19 cellular contexts compared by ENCODE assay signal in the genomic region with DNA sequence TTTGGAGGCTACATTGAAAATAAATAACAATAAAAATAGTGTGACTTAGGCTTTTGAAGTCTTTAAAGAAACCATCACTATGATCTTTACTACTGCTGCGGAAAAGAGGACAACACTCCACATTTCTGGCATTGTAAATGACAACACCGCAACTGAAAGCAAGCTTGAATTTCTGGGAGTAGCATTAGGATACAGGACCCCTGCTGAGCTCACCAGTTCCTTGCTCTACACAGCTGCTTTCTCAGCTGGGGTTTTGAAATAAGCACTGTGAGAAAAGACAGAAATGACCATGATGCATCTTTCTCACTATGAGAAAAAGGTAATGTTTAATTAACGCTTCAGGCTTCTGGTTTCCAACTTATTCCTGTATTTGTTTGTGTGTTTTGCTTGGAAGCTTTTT.
DNase-seq lines count a peak whose midpoint lies in the region; ATAC-seq and TF ChIP-seq lines count a peak whose summit lies in the region.
"Had no signal": no experiment of that assay in that cellular context is flagged by ENCODE, and none has a peak within 500 bp of the region (broad histone marks: within the 10 kb centered on the region; RNA-seq: fewer than 3 reads in every experiment).

No MANE protein-coding gene starts in this region.

- no peak overlapping the region for H2BK15ac ChIP-seq in mesenchymal stem cell (ENCODE audit: low read depth, poor library complexity, severe bottlenecking)

- no peak for TF ChIP-seq CTCF in A673 (conservative IDR thresholded peaks at IDR 0.05; ENCODE audit: low read depth, low read length)
- no peak for TF ChIP-seq CTCF in astrocyte of the spinal cord (IDR thresholded peaks at IDR 0.05; ENCODE audit: low read depth, low read length)

- no peak overlapping the region for H2AK5ac ChIP-seq in mesenchymal stem cell (ENCODE audit: low read length, severe bottlenecking)

- no peak overlapping the region for H3K4ac ChIP-seq in mesenchymal stem cell (ENCODE audit: low read depth in 1 of 2, low read length in 2 of 2)

- no peaks in the 10 kb centered on the region for H3K9me3 ChIP-seq in A673 (ENCODE audit: low read depth, low read length, poor library complexity, severe bottlenecking)
- no peaks in the 10 kb centered on the region for H3K9me3 ChIP-seq in mesenchymal stem cell (ENCODE audit: control insufficient read depth, low read length)
- H3K9me3 ChIP-seq: left ventricle myocardium inferior, upper lobe of left lung had no signal

- H2BK5ac ChIP-seq in mesenchymal stem cell (ENCODE audit: low read depth, low read length, poor library complexity, severe bottlenecking) = no peak overlapping the region

- H3K14ac ChIP-seq in mesenchymal stem cell (ENCODE audit: low read length in 2 of 2) = no peak overlapping the region

- no peak overlapping the region for H3K18ac ChIP-seq in mesenchymal stem cell (ENCODE audit: low read depth in 1 of 2, low read length in 2 of 2)

- POLR2A ChIA-PET in A673 (lab: Charles Lee; ENCODE audit: low non-redundant PET) = no interaction called here

- intact Hi-C loops in A673 (cut with micrococcal nuclease; ENCODE audit: unreplicated experiment) = no loop called here

- H4K91ac ChIP-seq in mesenchymal stem cell (ENCODE audit: low read length) = no peak overlapping the region

- in situ Hi-C loops in astrocyte of the spinal cord (cut with HindIII; ENCODE audit: low sequenced_read_pairs) = no loop called here

- DNase-seq in A673 (ENCODE audit: low spot score) = peak; percentile 55
- DNase-seq in NCI-H146 treated with DMSO at 0.1 percent for 48 hours (lab: John Stamatoyannopoulos, UW; ENCODE audit: unreplicated experiment) = peak; percentile 51
- peak; percentile 32 for DNase-seq in astrocyte of the spinal cord (ENCODE audit: low read depth, low spot score)
- no peak for DNase-seq in mesenchymal stem cell
- no peak for DNase-seq in NCI-H1930 (lab: John Stamatoyannopoulos, UW)
- no peak for DNase-seq in T-helper 9 cell
- DNase-seq in mesenteric fat pad (ENCODE audit: low spot score) = no peak
- DNase-seq: ACHN; activated CD4-positive, alpha-beta memory T cell treated with anti-CD3 and anti-CD28 coated beads, Interleukin-2, amount 10 ng/mL, durations not matched to agents 7 days and 5 days; activated T-cell treated with anti-CD3 and anti-CD28 coated beads, Interleukin-2, amount 50 U/mL, for 48 hours; CD4-positive, alpha-beta T cell; effector CD8-positive, alpha-beta T cell; GM23248; Kasumi-1; left ventricle myocardium inferior; NCI-H1694; upper lobe of left lung had no signal

- no peaks in the 10 kb centered on the region for H3K36me3 ChIP-seq in A673 (ENCODE audit: insufficient read depth, low read length, poor library complexity, severe bottlenecking)
- H3K36me3 ChIP-seq in mesenchymal stem cell (ENCODE audit: control insufficient read depth in 1 of 2, insufficient read depth in 2 of 2, low read depth in 1 of 2, low read length in 2 of 2) = no peaks in the 10 kb centered on the region
- H3K36me3 ChIP-seq: cardiac muscle cell, left ventricle myocardium inferior, upper lobe of left lung had no signal

- H3K27ac ChIP-seq in A673 (ENCODE audit: low read depth, low read length, poor library complexity, severe bottlenecking) (no peak overlapping the region), mesenchymal stem cell (ENCODE audit: low read length, poor library complexity, severe bottlenecking) (peak overlapping the region; percentile 49)
- H3K27ac ChIP-seq: cardiac muscle cell, GM23248, left ventricle myocardium inferior, upper lobe of left lung had no signal

- H3K27me3 ChIP-seq in A673 (replicated peaks; ENCODE audit: insufficient read depth, low read depth, low read length, poor library complexity) (no peaks in the 10 kb centered on the region), mesenchymal stem cell (ENCODE audit: control insufficient read depth in 1 of 2, insufficient read depth in 1 of 2, low read length in 2 of 2) (no peaks in the 10 kb centered on the region)
- H3K27me3 ChIP-seq: cardiac muscle cell, upper lobe of left lung had no signal

- peaks cover 49% of the 10 kb centered on the region for H3K4me1 ChIP-seq in A673 (ENCODE audit: insufficient read depth, low read length, poor library complexity, severe bottlenecking)
- no peaks in the 10 kb centered on the region for H3K4me1 ChIP-seq in mesenchymal stem cell (ENCODE audit: control insufficient read depth, insufficient read depth, low read depth, low read length)
- H3K4me1 ChIP-seq: left ventricle myocardium inferior, upper lobe of left lung had no signal

- H3K4me2 ChIP-seq in mesenchymal stem cell (ENCODE audit: low read length, poor library complexity, severe bottlenecking) = peak overlapping the region; percentile 9

- H3K23ac ChIP-seq in mesenchymal stem cell (ENCODE audit: low read length in 2 of 2) = no peak overlapping the region

- no peak for ATAC-seq in GM18511 (IDR thresholded peaks at IDR 0.05; ENCODE audit: unreplicated experiment)

- H2BK120ac ChIP-seq in mesenchymal stem cell (ENCODE audit: low read depth, low read length) = no peak overlapping the region

- H3K9ac ChIP-seq in mesenchymal stem cell (ENCODE audit: low read length) = no peak overlapping the region
- H3K9ac ChIP-seq: GM23248 had no signal

- H2BK12ac ChIP-seq in mesenchymal stem cell (ENCODE audit: low read length in 2 of 2) = no peak overlapping the region

- 73% methylated on average over 2 of the region's 3 CpGs for WGBS in mesenchymal stem cell

- no peaks in the 10 kb centered on the region for H3K79me1 ChIP-seq in mesenchymal stem cell (replicated peaks; ENCODE audit: low read length, poor library complexity, severe bottlenecking)

- no peak overlapping the region for H3K4me3 ChIP-seq in A673 (ENCODE audit: low read depth, low read length, poor library complexity, severe bottlenecking)
- H3K4me3 ChIP-seq in astrocyte of the spinal cord (ENCODE audit: low read depth, low read length) = no peak overlapping the region
- no peak overlapping the region for H3K4me3 ChIP-seq in mesenchymal stem cell (ENCODE audit: insufficient read depth in 1 of 2, low read depth in 1 of 2, low read length in 2 of 2)
- H3K4me3 ChIP-seq: cardiac muscle cell, GM23248, left ventricle myocardium inferior, upper lobe of left lung had no signal

- BruUV-seq in A673 (replicated peaks; lab: Mats Ljungman, UMichigan) = no TSS peak

- no peak overlapping the region for H4K8ac ChIP-seq in mesenchymal stem cell (ENCODE audit: low read length)

- H2AFZ ChIP-seq in mesenchymal stem cell (ENCODE audit: low read depth, low read length) = no peak overlapping the region
- H2AFZ ChIP-seq: GM23248 had no signal

- CTCF ChIA-PET in A673 (lab: Charles Lee) = no interaction called here

Comparison
In these comparisons a context has a peak if more than half of its experiments do, and no peak if none do; other contexts are left out.
1. DNase-seq: peak in A673 (single experiment), NCI-H146 treated with DMSO at 0.1 percent for 48 hours (single experiment) and astrocyte of the spinal cord (single experiment); none in mesenchymal stem cell (single experiment), NCI-H1930 (0 of 2), T-helper 9 cell (single experiment) and mesenteric fat pad (single experiment).